1 cellular context compared by ENCODE assay signal in genomic region chr2:54879037-54879436, GRCh38.
TF ChIP-seq lines count a peak whose summit lies in the region.

No MANE protein-coding gene starts in this region.

TF ChIP-seq in GM23338, 12 proteins besides CTCF, POLR2A, EP300 and RAD21 (continued from another document):
- TF ChIP-seq REST (IDR thresholded peaks at IDR 0.05; ENCODE audit: unreplicated experiment) (no peak), ZNF462 (CRISPR knock-in tag; IDR thresholded peaks at IDR 0.05) (no peak), ZNF114 (CRISPR knock-in tag; IDR thresholded peaks at IDR 0.05) (no peak), ZNF331 (CRISPR knock-in tag; IDR thresholded peaks at IDR 0.05; ENCODE audit: low read depth) (no peak), EZH2 (IDR thresholded peaks at IDR 0.05; ENCODE audit: low read depth, unreplicated experiment) (no peak)
